In genomic region chr10:88190540-88191213, GRCh38 we compare ENCODE assay signal across 17 cellular contexts.
"Had no signal": no experiment of that assay in that cellular context is flagged by ENCODE, and none has a peak within 500 bp of the region (broad histone marks: within the 10 kb centered on the region; RNA-seq: fewer than 3 reads in every experiment).

No MANE protein-coding gene starts in this region.

- H3K9me3 Mint-ChIP-seq: naive thymus-derived CD8-positive, alpha-beta T cell; nephron; neural crest cell had no signal

- H3K27me3 Mint-ChIP-seq: naive thymus-derived CD8-positive, alpha-beta T cell; stimulated activated naive B cell treated with anti-CD40 and anti-IgM and Interleukin-4, amounts not matched to agents 10 μg/mL and 1 μg/mL and 100 μg/mL, for 72 hours had no signal

- ATAC-seq: naive thymus-derived CD8-positive, alpha-beta T cell; right lobe of liver; stimulated activated naive B cell treated with anti-CD40 and anti-IgM and Interleukin-4, amounts not matched to agents 10 μg/mL and 1 μg/mL and 100 μg/mL, for 72 hours; upper lobe of right lung had no signal

- H3K4me3 Mint-ChIP-seq: naive thymus-derived CD8-positive, alpha-beta T cell; nephron; neural crest cell; stimulated activated naive B cell treated with anti-CD40 and anti-IgM and Interleukin-4, amounts not matched to agents 10 μg/mL and 1 μg/mL and 100 μg/mL, for 72 hours had no signal

- DNase-seq: hippocampal formation; kidney glomerular epithelial cell; left ventricle myocardium inferior; mesenchymal stem cell; naive thymus-derived CD8-positive, alpha-beta T cell; occipital lobe; psoas muscle; right lobe of liver; stimulated activated CD4-positive, alpha-beta T cell treated with anti-CD3 and anti-CD28 coated beads, Interleukin-1b, Interleukin-23, amount 100 ng/mL, for 48 hours; stimulated activated CD4-positive, alpha-beta T cell treated with anti-CD3 and anti-CD28 coated beads, Interleukin-2, amount 100 ng/mL, for 48 hours; stimulated activated naive B cell treated with anti-CD40 and anti-IgM and Interleukin-4, amounts not matched to agents 10 μg/mL and 1 μg/mL and 100 μg/mL, for 72 hours; stimulated activated naive CD8-positive, alpha-beta T cell treated with anti-CD3 and anti-CD28 coated beads, Interleukin-15, Interleukin-2, amounts not matched to agents 100 U/mL and 50 U/mL, for 24 hours; tibial artery; trophoblast cell; upper lobe of right lung had no signal

- H3K27ac Mint-ChIP-seq: nephron; stimulated activated naive B cell treated with anti-CD40 and anti-IgM and Interleukin-4, amounts not matched to agents 10 μg/mL and 1 μg/mL and 100 μg/mL, for 72 hours had no signal

- H3K36me3 Mint-ChIP-seq: naive thymus-derived CD8-positive, alpha-beta T cell; stimulated activated naive B cell treated with anti-CD40 and anti-IgM and Interleukin-4, amounts not matched to agents 10 μg/mL and 1 μg/mL and 100 μg/mL, for 72 hours had no signal
